Comparison of ENCODE assay signal across 8 cellular contexts in the genomic region with DNA sequence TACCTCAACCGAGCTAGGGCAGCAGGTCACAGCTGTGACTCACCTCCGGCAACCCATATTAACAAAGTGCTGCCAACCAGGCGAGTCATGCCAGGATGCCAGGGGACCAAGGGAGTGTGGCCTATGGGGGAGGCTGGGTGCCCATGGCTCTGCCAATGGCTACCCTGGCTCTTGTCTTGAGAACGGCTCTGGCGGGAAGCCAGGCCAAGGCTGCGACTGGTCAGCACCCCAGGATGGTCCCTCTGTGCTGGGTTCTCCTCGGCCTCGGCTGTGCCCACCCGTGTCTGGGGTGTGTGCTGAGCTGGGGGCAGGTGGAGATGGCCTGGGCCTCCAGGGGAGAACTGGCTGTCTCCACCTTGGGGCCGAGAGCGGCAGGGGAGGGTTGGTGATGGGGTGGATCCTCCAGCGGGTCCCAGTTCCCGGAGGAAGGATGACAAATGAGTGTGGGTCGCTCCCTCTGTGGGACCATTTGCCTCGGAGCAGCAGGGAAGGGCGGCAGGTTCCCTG.
DNase-seq lines count a peak whose midpoint lies in the region; ATAC-seq and TF ChIP-seq lines count a peak whose summit lies in the region.

No MANE protein-coding gene starts in this region.

- H3K4me3 Mint-ChIP-seq in CD8-positive, alpha-beta T cell: peak overlapping the region; percentile 63
- peak overlapping the region; percentile 73 for H3K4me3 Mint-ChIP-seq in HFFc6
- peak overlapping the region; percentile 20 for H3K4me3 Mint-ChIP-seq in activated CD4-positive, alpha-beta memory T cell treated with anti-CD3 and anti-CD28 coated beads for 36 hours
- H3K4me3 Mint-ChIP-seq in stimulated activated naive CD8-positive, alpha-beta T cell treated with anti-CD3 and anti-CD28 coated beads, Interleukin-15, amount 100 ng/mL, for 72 hours: peak overlapping the region; percentile 51 to 76

- peaks cover 5% of the 10 kb centered on the region for H3K4me1 ChIP-seq in CD8-positive, alpha-beta T cell (ENCODE audit: insufficient read depth, low read length)

- H3K4me1 Mint-ChIP-seq in CD8-positive, alpha-beta T cell (ENCODE audit: low read depth): peaks cover 7% of the 10 kb centered on the region
- H3K4me1 Mint-ChIP-seq in HFFc6 (ENCODE audit: low read depth): peaks cover 46% of the 10 kb centered on the region
- peaks cover 10% of the 10 kb centered on the region for H3K4me1 Mint-ChIP-seq in activated CD4-positive, alpha-beta memory T cell treated with anti-CD3 and anti-CD28 coated beads for 36 hours (ENCODE audit: low read depth)
- peaks cover 25% of the 10 kb centered on the region for H3K4me1 Mint-ChIP-seq in stimulated activated naive CD8-positive, alpha-beta T cell treated with anti-CD3 and anti-CD28 coated beads, Interleukin-15, amount 100 ng/mL, for 72 hours

- no peak for DNase-seq in CD8-positive, alpha-beta T cell
- DNase-seq in HFFc6: peak; percentile 67
- peak; percentile 48 for DNase-seq in activated CD4-positive, alpha-beta memory T cell treated with anti-CD3 and anti-CD28 coated beads for 36 hours
- peak; percentile 17 to 37 for DNase-seq in stimulated activated naive CD8-positive, alpha-beta T cell treated with anti-CD3 and anti-CD28 coated beads, Interleukin-15, amount 100 ng/mL, for 72 hours
- no peak for DNase-seq in GM10248 (ENCODE audit: extremely low spot score)
- no peak for DNase-seq in superior temporal gyrus (ENCODE audit: extremely low spot score)

- CTCF ChIA-PET in CD8-positive, alpha-beta T cell (lab: Charles Lee): interaction anchor here (0.7 to 2.8 kb wide), 9 partner anchors 12 to 995 kb away, joined by 3 to 14 read pairs (median 5); no protein-coding TSS in a partner anchor
- CTCF ChIA-PET in activated CD4-positive, alpha-beta memory T cell treated with anti-CD3 and anti-CD28 coated beads for 36 hours (lab: Charles Lee): interaction anchor here (0.9 to 1.7 kb wide), 4 partner anchors 32 to 703 kb away, joined by 4 to 5 read pairs (median 4); no protein-coding TSS in a partner anchor
- CTCF ChIA-PET in GM10248 (lab: Yijun Ruan, JAX): interaction anchor here (1.2 to 2.0 kb wide), 2 partner anchors 8 to 703 kb away, joined by 3 to 8 read pairs; no protein-coding TSS in a partner anchor

- no peaks in the 10 kb centered on the region for H3K9me3 ChIP-seq in CD8-positive, alpha-beta T cell (ENCODE audit: low read length)

- H3K27ac Mint-ChIP-seq in CD8-positive, alpha-beta T cell: no peak overlapping the region
- H3K27ac Mint-ChIP-seq in HFFc6: peak overlapping the region; percentile 64
- H3K27ac Mint-ChIP-seq in activated CD4-positive, alpha-beta memory T cell treated with anti-CD3 and anti-CD28 coated beads for 36 hours: no peak overlapping the region
- no peak overlapping the region for H3K27ac Mint-ChIP-seq in stimulated activated naive CD8-positive, alpha-beta T cell treated with anti-CD3 and anti-CD28 coated beads, Interleukin-15, amount 100 ng/mL, for 72 hours

- no peaks in the 10 kb centered on the region for H3K27me3 ChIP-seq in CD8-positive, alpha-beta T cell (ENCODE audit: insufficient read depth, low read length)

- no peak for ATAC-seq in CD8-positive, alpha-beta T cell
- peak; percentile 64 for ATAC-seq in stimulated activated naive CD8-positive, alpha-beta T cell treated with anti-CD3 and anti-CD28 coated beads, Interleukin-15, amount 100 ng/mL, for 72 hours
- no peak for ATAC-seq in GM19467 (IDR thresholded peaks at IDR 0.05; ENCODE audit: unreplicated experiment)

- no peaks in the 10 kb centered on the region for H3K36me3 ChIP-seq in CD8-positive, alpha-beta T cell (ENCODE audit: insufficient read depth, low read length)

- no peak for TF ChIP-seq CTCF in CD8-positive, alpha-beta T cell (IDR thresholded peaks at IDR 0.05)
- TF ChIP-seq CTCF in HFFc6 (IDR thresholded peaks at IDR 0.05) (no peak), GM10248 (IDR thresholded peaks at IDR 0.05; ENCODE audit: control extremely low read depth, extremely low read depth, low read depth, missing control alignments) (no peak)

- peaks cover 3% of the 10 kb centered on the region for H3K27me3 Mint-ChIP-seq in CD8-positive, alpha-beta T cell (ENCODE audit: low read depth)
- peaks cover 7% of the 10 kb centered on the region for H3K27me3 Mint-ChIP-seq in HFFc6 (ENCODE audit: insufficient read depth)
- peaks cover 23% of the 10 kb centered on the region for H3K27me3 Mint-ChIP-seq in activated CD4-positive, alpha-beta memory T cell treated with anti-CD3 and anti-CD28 coated beads for 36 hours
- peaks cover 59% of the 10 kb centered on the region for H3K27me3 Mint-ChIP-seq in stimulated activated naive CD8-positive, alpha-beta T cell treated with anti-CD3 and anti-CD28 coated beads, Interleukin-15, amount 100 ng/mL, for 72 hours

- H3K36me3 Mint-ChIP-seq in CD8-positive, alpha-beta T cell: no peaks in the 10 kb centered on the region
- peaks cover 9% of the 10 kb centered on the region for H3K36me3 Mint-ChIP-seq in HFFc6 (ENCODE audit: low read depth)
- H3K36me3 Mint-ChIP-seq in activated CD4-positive, alpha-beta memory T cell treated with anti-CD3 and anti-CD28 coated beads for 36 hours: no peaks in the 10 kb centered on the region

- H3K4me3 ChIP-seq in CD8-positive, alpha-beta T cell (ENCODE audit: low read depth, low read length): peak overlapping the region; percentile 49
- H3K4me3 ChIP-seq in iPS-11a (ENCODE audit: low read depth, low read length): peak overlapping the region; percentile 35

- no peak overlapping the region for H3K27ac ChIP-seq in CD8-positive, alpha-beta T cell (ENCODE audit: low read depth, low read length)

- POLR2A ChIA-PET in CD8-positive, alpha-beta T cell (lab: Charles Lee): no interaction called here
- POLR2A ChIA-PET in activated CD4-positive, alpha-beta memory T cell treated with anti-CD3 and anti-CD28 coated beads for 36 hours (lab: Charles Lee): no interaction called here
- POLR2A ChIA-PET in GM10248 (lab: Yijun Ruan, JAX): no interaction called here

- H3K9me3 Mint-ChIP-seq in CD8-positive, alpha-beta T cell: no peaks in the 10 kb centered on the region
- peaks cover 9% of the 10 kb centered on the region for H3K9me3 Mint-ChIP-seq in HFFc6
- no peaks in the 10 kb centered on the region for H3K9me3 Mint-ChIP-seq in activated CD4-positive, alpha-beta memory T cell treated with anti-CD3 and anti-CD28 coated beads for 36 hours
- no peaks in the 10 kb centered on the region for H3K9me3 Mint-ChIP-seq in stimulated activated naive CD8-positive, alpha-beta T cell treated with anti-CD3 and anti-CD28 coated beads, Interleukin-15, amount 100 ng/mL, for 72 hours

- intact Hi-C loops in CD8-positive, alpha-beta T cell (cut with DNase I, micrococcal nuclease): loop anchor here (1.0 kb wide), 2 partner anchors 265 to 703 kb away; no protein-coding TSS in a partner anchor
- intact Hi-C loops in activated CD4-positive, alpha-beta memory T cell treated with anti-CD3 and anti-CD28 coated beads for 36 hours (cut with micrococcal nuclease): loop anchor here (1.0 kb wide), 1 partner anchor 265 kb away; no protein-coding TSS in a partner anchor

Comparison
In these comparisons a context has a peak if more than half of its experiments do, and no peak if none do; other contexts are left out.
1. DNase-seq: peak in HFFc6 (single experiment), activated CD4-positive, alpha-beta memory T cell treated with anti-CD3 and anti-CD28 coated beads for 36 hours (single experiment) and stimulated activated naive CD8-positive, alpha-beta T cell treated with anti-CD3 and anti-CD28 coated beads, Interleukin-15, amount 100 ng/mL, for 72 hours (2 of 2); none in CD8-positive, alpha-beta T cell (0 of 7), GM10248 (single experiment) and superior temporal gyrus (single experiment).
2. H3K4me3 Mint-ChIP-seq: peak in every context shown above with its lines; median percentile 73 in HFFc6; 64 in stimulated activated naive CD8-positive, alpha-beta T cell treated with anti-CD3 and anti-CD28 coated beads, Interleukin-15, amount 100 ng/mL, for 72 hours; 63 in CD8-positive, alpha-beta T cell; 20 in activated CD4-positive, alpha-beta memory T cell treated with anti-CD3 and anti-CD28 coated beads for 36 hours.